ENCODE assay signal across 7 cellular contexts in genomic region chr1:27468378-27468777, GRCh38. TPM values are rescaled to one million over a fixed set of nuclear protein-coding genes. Genes with fewer than 3 reads are reported as not detected.
DNase-seq lines count a peak whose midpoint lies in the region; ATAC-seq and TF ChIP-seq lines count a peak whose summit lies in the region.
"Not testable (repeated sequence)": the region's sequence is repeated elsewhere in the genome, so short reads cannot be mapped to it uniquely, and the experiment has no call there.

No MANE protein-coding gene starts in this region.

- not testable (repeated sequence) for H3K18ac ChIP-seq in H9 (ENCODE audit: insufficient read length, low read depth, low read length)

- H3K27me3 Mint-ChIP-seq in H9 (ENCODE audit: low read depth); activated CD4-positive, alpha-beta T cell treated with anti-CD3 and anti-CD28 coated beads for 36 hours; activated naive CD4-positive, alpha-beta T cell treated with anti-CD3 and anti-CD28 coated beads, Interleukin-2, amount 50 U/mL, for 24 hours; central memory CD8-positive, alpha-beta T cell; naive thymus-derived CD8-positive, alpha-beta T cell; osteocyte (ENCODE audit: unreplicated experiment): not testable (repeated sequence)

- intact Hi-C loops in activated CD4-positive, alpha-beta T cell treated with anti-CD3 and anti-CD28 coated beads for 36 hours (cut with DNase I, micrococcal nuclease) = not testable (repeated sequence)

- not testable (repeated sequence) for H2BK5ac ChIP-seq in H9 (ENCODE audit: insufficient read length, low read length)

- H3K4me1 ChIP-seq in H9 (ENCODE audit: insufficient read depth, low read length) = not testable (repeated sequence)
- peaks cover 0 to 19% (median 6%) of the 10 kb centered on the region in 4 donors for H3K4me1 ChIP-seq in liver (ENCODE audit: control insufficient read depth in 4 of 4, insufficient read depth in 4 of 4, low read length in 3 of 4)

- H3K79me1 ChIP-seq in H9 (ENCODE audit: insufficient read depth, low read depth, low read length, poor library complexity, severe bottlenecking) = peaks cover 20% of the 10 kb centered on the region

- H2BK120ac ChIP-seq in H9 (ENCODE audit: low read depth, low read length, poor library complexity, severe bottlenecking) = not testable (repeated sequence)

- H4K5ac ChIP-seq in H9 (ENCODE audit: insufficient read length, low read depth, low read length) = not testable (repeated sequence)

- H3K9ac ChIP-seq in H9 (ENCODE audit: extremely low read depth, insufficient read length, low read length); liver (ENCODE audit: low read depth in 1 of 2, low read length in 2 of 2): not testable (repeated sequence)

- H3K4ac ChIP-seq in H9 (ENCODE audit: low read depth, low read length) = not testable (repeated sequence)

- POLR2A ChIA-PET in activated CD4-positive, alpha-beta T cell treated with anti-CD3 and anti-CD28 coated beads for 36 hours (lab: Charles Lee) = interaction anchor here (0.7 kb wide), 1 partner anchor 196 kb away, joined by 5 read pairs; no protein-coding TSS in a partner anchor
- POLR2A ChIA-PET in naive thymus-derived CD8-positive, alpha-beta T cell (lab: Charles Lee) = interaction anchor here (1.5 kb wide), 1 partner anchor 40 kb away, joined by 5 read pairs; no protein-coding TSS in a partner anchor

- H3K36me3 Mint-ChIP-seq in H9 (ENCODE audit: insufficient read depth in 1 of 3, low read depth in 3 of 3) = peaks cover 0 to 11% (median 5%) of the 10 kb centered on the region in 3 experiments; a peak in 5 of 7 replicates
- H3K36me3 Mint-ChIP-seq in activated CD4-positive, alpha-beta T cell treated with anti-CD3 and anti-CD28 coated beads for 36 hours (ENCODE audit: low read depth) = peaks cover 23% of the 10 kb centered on the region
- H3K36me3 Mint-ChIP-seq in activated naive CD4-positive, alpha-beta T cell treated with anti-CD3 and anti-CD28 coated beads, Interleukin-2, amount 50 U/mL, for 24 hours = peaks cover 10% of the 10 kb centered on the region
- peaks cover 19% of the 10 kb centered on the region for H3K36me3 Mint-ChIP-seq in central memory CD8-positive, alpha-beta T cell (ENCODE audit: insufficient read depth)
- H3K36me3 Mint-ChIP-seq in naive thymus-derived CD8-positive, alpha-beta T cell = peaks cover 0 to 49% (median 0%) of the 10 kb centered on the region in 3 donors
- peaks cover 19% of the 10 kb centered on the region for H3K36me3 Mint-ChIP-seq in osteocyte (ENCODE audit: unreplicated experiment)

- H3K4me2 ChIP-seq in H9 (ENCODE audit: insufficient read depth, insufficient read length, low read length) = not testable (repeated sequence)

- H3T11ph ChIP-seq in H9 (ENCODE audit: low read length) = not testable (repeated sequence)

- no CpG with 5 or more reads among the region's 15 CpGs for WGBS in H9 (ENCODE audit: extremely low coverage, insufficient read length, low lambda C conversion rate)
- WGBS in liver = 67% methylated on average over 15 of the region's 15 CpGs

- H3K9me3 ChIP-seq in H9 (ENCODE audit: control insufficient read depth, low read depth, low read length); liver (ENCODE audit: control insufficient read depth in 4 of 4, low read length in 3 of 4): not testable (repeated sequence)

- H3K27ac Mint-ChIP-seq in H9 = peak overlapping the region; percentile 48 to 76 (median 66); a peak in 2 of 7 replicates
- H3K27ac Mint-ChIP-seq in activated CD4-positive, alpha-beta T cell treated with anti-CD3 and anti-CD28 coated beads for 36 hours = peak overlapping the region; percentile 76
- peak overlapping the region; percentile 83 for H3K27ac Mint-ChIP-seq in activated naive CD4-positive, alpha-beta T cell treated with anti-CD3 and anti-CD28 coated beads, Interleukin-2, amount 50 U/mL, for 24 hours
- peak overlapping the region; percentile 17 for H3K27ac Mint-ChIP-seq in central memory CD8-positive, alpha-beta T cell (ENCODE audit: low read depth)
- peak overlapping the region in 7 of 10 donors; percentile 29 to 81 (median 66) for H3K27ac Mint-ChIP-seq in naive thymus-derived CD8-positive, alpha-beta T cell
- peak overlapping the region; percentile 13 for H3K27ac Mint-ChIP-seq in osteocyte (ENCODE audit: unreplicated experiment)

- H4K20me1 ChIP-seq in H9 (ENCODE audit: control insufficient read depth, insufficient read depth, insufficient read length) = not testable (repeated sequence)

- H2BK20ac ChIP-seq in H9 (ENCODE audit: low read depth, low read length, poor library complexity, severe bottlenecking) = not testable (repeated sequence)

- not testable (repeated sequence) for H3K79me2 ChIP-seq in H9 (ENCODE audit: insufficient read depth, low read length)

- not testable (repeated sequence) for H3K27me3 ChIP-seq in H9 (ENCODE audit: insufficient read depth, low read length); liver (ENCODE audit: control insufficient read depth in 4 of 4, insufficient read depth in 4 of 4, low read length in 3 of 4)

- H3K9me3 Mint-ChIP-seq in H9; activated CD4-positive, alpha-beta T cell treated with anti-CD3 and anti-CD28 coated beads for 36 hours (ENCODE audit: low read depth); activated naive CD4-positive, alpha-beta T cell treated with anti-CD3 and anti-CD28 coated beads, Interleukin-2, amount 50 U/mL, for 24 hours; central memory CD8-positive, alpha-beta T cell; naive thymus-derived CD8-positive, alpha-beta T cell; osteocyte (ENCODE audit: unreplicated experiment): not testable (repeated sequence)

- H4K91ac ChIP-seq in H9 (ENCODE audit: insufficient read length, low read depth, low read length) = not testable (repeated sequence)

- CTCF ChIA-PET in activated CD4-positive, alpha-beta T cell treated with anti-CD3 and anti-CD28 coated beads for 36 hours (lab: Charles Lee) = interaction anchor here (0.6 to 1.8 kb wide), 7 partner anchors 10 to 140 kb away, joined by 3 to 7 read pairs (median 3); no protein-coding TSS in a partner anchor

- not testable (repeated sequence) for H2AFZ ChIP-seq in H9 (ENCODE audit: low read length)

- H2BK12ac ChIP-seq in H9 (ENCODE audit: insufficient read length, low read depth, low read length) = not testable (repeated sequence)

- not testable (repeated sequence) for ATAC-seq in activated CD4-positive, alpha-beta T cell treated with anti-CD3 and anti-CD28 coated beads for 36 hours; central memory CD8-positive, alpha-beta T cell (replicated peaks; ENCODE audit: extremely low read depth, poor library complexity, severe bottlenecking); naive thymus-derived CD8-positive, alpha-beta T cell

- not testable (repeated sequence) for H3K27ac ChIP-seq in H9 (ENCODE audit: insufficient read length, low read depth, low read length)
- H3K27ac ChIP-seq in liver (ENCODE audit: low read depth in 1 of 2, low read length in 2 of 2) = peak overlapping the region in 1 of 2 donors; percentile 18

- H3K23ac ChIP-seq in H9 (ENCODE audit: insufficient read length, low read depth, low read length) = not testable (repeated sequence)

- H3K23me2 ChIP-seq in H9 (ENCODE audit: insufficient read length, low read depth, low read length, poor library complexity, severe bottlenecking) = not testable (repeated sequence)

- DNase-seq in H9; activated CD4-positive, alpha-beta T cell treated with anti-CD3 and anti-CD28 coated beads for 36 hours; central memory CD8-positive, alpha-beta T cell (ENCODE audit: low spot score in 2 of 2); naive thymus-derived CD8-positive, alpha-beta T cell; osteocyte (ENCODE audit: extremely low spot score, unreplicated experiment): not testable (repeated sequence)

- H3K4me3 Mint-ChIP-seq in H9; activated CD4-positive, alpha-beta T cell treated with anti-CD3 and anti-CD28 coated beads for 36 hours; activated naive CD4-positive, alpha-beta T cell treated with anti-CD3 and anti-CD28 coated beads, Interleukin-2, amount 50 U/mL, for 24 hours; central memory CD8-positive, alpha-beta T cell; osteocyte (ENCODE audit: unreplicated experiment): not testable (repeated sequence)
- H3K4me3 Mint-ChIP-seq in naive thymus-derived CD8-positive, alpha-beta T cell = peak overlapping the region in 3 of 10 donors; percentile 3 to 32 (median 10)

- H3K4me1 Mint-ChIP-seq in H9 = not testable (repeated sequence)
- H3K4me1 Mint-ChIP-seq in activated CD4-positive, alpha-beta T cell treated with anti-CD3 and anti-CD28 coated beads for 36 hours = peaks cover 64% of the 10 kb centered on the region
- H3K4me1 Mint-ChIP-seq in activated naive CD4-positive, alpha-beta T cell treated with anti-CD3 and anti-CD28 coated beads, Interleukin-2, amount 50 U/mL, for 24 hours = peaks cover 71% of the 10 kb centered on the region
- peaks cover 56% of the 10 kb centered on the region for H3K4me1 Mint-ChIP-seq in central memory CD8-positive, alpha-beta T cell
- peaks cover 31 to 75% (median 65%) of the 10 kb centered on the region in 4 donors for H3K4me1 Mint-ChIP-seq in naive thymus-derived CD8-positive, alpha-beta T cell
- H3K4me1 Mint-ChIP-seq in osteocyte (ENCODE audit: unreplicated experiment) = peaks cover 48% of the 10 kb centered on the region

- H4K8ac ChIP-seq in H9 (replicated peaks; ENCODE audit: insufficient read length, low read depth, low read length) = not testable (repeated sequence)

- TF ChIP-seq CTCF in H9 (conservative IDR thresholded peaks at IDR 0.05); liver (IDR thresholded peaks at IDR 0.05; ENCODE audit: low read depth, low read length, missing input control); osteocyte (IDR thresholded peaks at IDR 0.05): not testable (repeated sequence)

- H2BK15ac ChIP-seq in H9 (ENCODE audit: low read depth, low read length) = not testable (repeated sequence)

- H2AK5ac ChIP-seq in H9 (ENCODE audit: insufficient read length, low read length) = not testable (repeated sequence)

- not testable (repeated sequence) for H3K4me3 ChIP-seq in liver (ENCODE audit: low read depth in 1 of 3, low read length in 3 of 3)

- TF ChIP-seq RAD21 in liver (IDR thresholded peaks at IDR 0.05) = not testable (repeated sequence)

- not testable (repeated sequence) for H3K14ac ChIP-seq in H9 (ENCODE audit: insufficient read depth, low read length)

- not testable (repeated sequence) for H3K56ac ChIP-seq in H9 (ENCODE audit: insufficient read length, low read depth, low read length)

- H3K36me3 ChIP-seq in liver (ENCODE audit: control insufficient read depth in 4 of 4, insufficient read depth in 3 of 4, low read depth in 1 of 4, low read length in 3 of 4) = not testable (repeated sequence)

RNA-seq across cellular contexts. Expression of gene WASF2, which starts 21.6 kb away (rescaled TPM):
- 65.9 and 69.2 TPM in 2 replicates for total RNA-seq in H9 (2021)
- total RNA-seq in activated CD4-positive, alpha-beta T cell treated with anti-CD3 and anti-CD28 coated beads for 36 hours = 100 to 1,000 TPM; 104 to 132 TPM
- 10 to 100 TPM; 15.1 to 37.7 TPM for total RNA-seq in liver
- polyA plus RNA-seq in liver = 10 to 100 TPM; 11.6 to 22.4 TPM
- total RNA-seq in naive thymus-derived CD8-positive, alpha-beta T cell = 100 to 1,000 TPM; 183 to 185 TPM
- 10 to 100 TPM; 54.8 to 68.9 (median 68.5) TPM for polyA plus RNA-seq in naive thymus-derived CD8-positive, alpha-beta T cell
- total RNA-seq in osteocyte = 187 and 189 TPM in 2 replicates

Comparison
In these comparisons a context has a peak if more than half of its experiments do, and no peak if none do; other contexts are left out.
1. H3K27ac Mint-ChIP-seq: peak in every context shown above with its lines; median percentile 83 in activated naive CD4-positive, alpha-beta T cell treated with anti-CD3 and anti-CD28 coated beads, Interleukin-2, amount 50 U/mL, for 24 hours; 76 in activated CD4-positive, alpha-beta T cell treated with anti-CD3 and anti-CD28 coated beads for 36 hours; 66 in H9; 66 in naive thymus-derived CD8-positive, alpha-beta T cell; 17 in central memory CD8-positive, alpha-beta T cell; 13 in osteocyte.